In genomic region chr17:81339180-81339501, GRCh38 we compare ENCODE assay signal across 1 cellular context.
TF ChIP-seq lines count a peak whose summit lies in the region.

No MANE protein-coding gene starts in this region.

TF ChIP-seq in HepG2, 621 proteins besides CTCF, POLR2A, EP300 and RAD21 (continued from another document and continues in another):
- peak; percentile 34 for TF ChIP-seq ARID5B (CRISPR knock-in tag; IDR thresholded peaks at IDR 0.05)
- no peak for TF ChIP-seq ZMAT3 (CRISPR knock-in tag; conservative IDR thresholded peaks at IDR 0.05)
- no peak for TF ChIP-seq ESRRA (CRISPR knock-in tag; IDR thresholded peaks at IDR 0.05; ENCODE audit: low read depth)
- no peak for TF ChIP-seq PAWR (CRISPR knock-in tag; IDR thresholded peaks at IDR 0.05; ENCODE audit: borderline replicate concordance)
- TF ChIP-seq SMAD1 (CRISPR knock-in tag; IDR thresholded peaks at IDR 0.05; ENCODE audit: borderline replicate concordance, low read depth), result no peak
- no peak for TF ChIP-seq MAF1 (CRISPR knock-in tag; IDR thresholded peaks at IDR 0.05; ENCODE audit: borderline replicate concordance)
- TF ChIP-seq MTF1 (CRISPR knock-in tag; IDR thresholded peaks at IDR 0.05), result no peak
- TF ChIP-seq TBL1XR1 (IDR thresholded peaks at IDR 0.05; ENCODE audit: borderline replicate concordance, low read length, partially characterized antibody), result no peak
- TF ChIP-seq HNRNPH1 (optimal IDR thresholded peaks at IDR 0.05; ENCODE audit: low read depth, low read length), result no peak
- no peak for TF ChIP-seq ZMYM4 (CRISPR knock-in tag; IDR thresholded peaks at IDR 0.05)
- TF ChIP-seq THAP8 (CRISPR knock-in tag; IDR thresholded peaks at IDR 0.05; ENCODE audit: borderline replicate concordance), result no peak
- no peak for TF ChIP-seq CENPBD1 (CRISPR knock-in tag; IDR thresholded peaks at IDR 0.05; ENCODE audit: borderline replicate concordance, low read depth)
- TF ChIP-seq NFYC (CRISPR knock-in tag; IDR thresholded peaks at IDR 0.05), result 0 out of 2 replicates have a peak, but pooled peaks have one; percentile 13
- TF ChIP-seq ZHX2 (IDR thresholded peaks at IDR 0.05; ENCODE audit: low read depth), result 0 out of 2 replicates have a peak, but pooled peaks have one; percentile 28
- TF ChIP-seq ZHX2 (CRISPR knock-in tag; IDR thresholded peaks at IDR 0.05; ENCODE audit: borderline replicate concordance), result no peak
- no peak for TF ChIP-seq NBN (conservative IDR thresholded peaks at IDR 0.05)
- no peak for TF ChIP-seq NFE2 (CRISPR knock-in tag; IDR thresholded peaks at IDR 0.05)
- TF ChIP-seq PATZ1 (CRISPR knock-in tag; IDR thresholded peaks at IDR 0.05), result peak; percentile 72
- peak; percentile 60 for TF ChIP-seq GATAD2A (CRISPR knock-in tag; IDR thresholded peaks at IDR 0.05)
- 0 out of 2 replicates have a peak, but pooled peaks have one; percentile 2 for TF ChIP-seq TAF1 (CRISPR knock-in tag; IDR thresholded peaks at IDR 0.05)
- 0 out of 2 replicates have a peak, but pooled peaks have one; percentile 21 for TF ChIP-seq ARID3A (IDR thresholded peaks at IDR 0.05; ENCODE audit: low read depth, low read length)
- TF ChIP-seq ZBTB26 (CRISPR knock-in tag; IDR thresholded peaks at IDR 0.05; ENCODE audit: borderline replicate concordance), result no peak; the same call in 1 of the 2 replicates
- 0 out of 2 replicates have a peak, but pooled peaks have one; percentile 10 for TF ChIP-seq TFE3 (CRISPR knock-in tag; IDR thresholded peaks at IDR 0.05)
- no peak for TF ChIP-seq CREB3 (CRISPR knock-in tag; IDR thresholded peaks at IDR 0.05)
- TF ChIP-seq FOXJ3 (CRISPR knock-in tag; IDR thresholded peaks at IDR 0.05; ENCODE audit: borderline replicate concordance), result no peak
- TF ChIP-seq HMG20A (CRISPR knock-in tag; IDR thresholded peaks at IDR 0.05; ENCODE audit: borderline replicate concordance), result no peak
- TF ChIP-seq ZNF691 (CRISPR knock-in tag; IDR thresholded peaks at IDR 0.05; ENCODE audit: borderline replicate concordance, low read depth), result no peak
- no peak for TF ChIP-seq ZGPAT (CRISPR knock-in tag; IDR thresholded peaks at IDR 0.05)
- TF ChIP-seq ZNF205 (CRISPR knock-in tag; IDR thresholded peaks at IDR 0.05), result no peak
- TF ChIP-seq ATF2 (CRISPR knock-in tag; IDR thresholded peaks at IDR 0.05), result no peak
- TF ChIP-seq ZKSCAN5 (CRISPR knock-in tag; IDR thresholded peaks at IDR 0.05), result no peak
